Comparison of ENCODE assay signal across 16 cellular contexts in genomic region chr2:229732897-229733296, GRCh38. TPM values are rescaled to one million over a fixed set of nuclear protein-coding genes. Genes with fewer than 3 reads are reported as not detected.
DNase-seq lines count a peak whose midpoint lies in the region; ATAC-seq, FAIRE-seq and TF ChIP-seq lines count a peak whose summit lies in the region.
"Had no signal": no experiment of that assay in that cellular context is flagged by ENCODE, and none has a peak within 500 bp of the region (broad histone marks: within the 10 kb centered on the region; RNA-seq: fewer than 3 reads in every experiment).

No MANE protein-coding gene starts in this region.

- H2AK5ac ChIP-seq in H1 (ENCODE audit: low read depth, low read length) = peak overlapping the region; percentile 99

- H2BK20ac ChIP-seq in H1 (ENCODE audit: low read length) = peak overlapping the region; percentile 100

- TF ChIP-seq CTCF in GM23338 (conservative IDR thresholded peaks at IDR 0.05; ENCODE audit: low read depth in 2 of 2) = no peak
- TF ChIP-seq CTCF in H1 (IDR thresholded peaks at IDR 0.05; ENCODE audit: control extremely low read depth in 1 of 3, insufficient read depth in 1 of 3, low read depth in 1 of 3, low read length in 3 of 3) = no peak
- TF ChIP-seq CTCF in activated CD8-positive, alpha-beta T cell treated with anti-CD3 and anti-CD28 coated beads for 36 hours (IDR thresholded peaks at IDR 0.05) = no peak

- 0 out of 2 replicates have a peak, but pooled peaks cover 4% of the 10 kb centered on the region for H3F3A ChIP-seq in GM23338 (replicated peaks; ENCODE audit: low read depth)

- no peaks in the 10 kb centered on the region for H3K79me1 ChIP-seq in H1 (ENCODE audit: low read depth, low read length)

- CTCF ChIA-PET in H1 (lab: Charles Lee; ENCODE audit: partially characterized antibody) = no interaction called here
- CTCF ChIA-PET in activated CD8-positive, alpha-beta T cell treated with anti-CD3 and anti-CD28 coated beads for 36 hours (lab: Charles Lee) = no interaction called here

- H3K27ac ChIP-seq in GM23338 (ENCODE audit: low read depth) (peak overlapping the region; percentile 90), H1 (ENCODE audit: low read depth, low read length) (no peak overlapping the region)
- H3K27ac ChIP-seq: A549, C4-2B, KMS-11 had no signal

- H3K18ac ChIP-seq in H1 (ENCODE audit: extremely low read depth, low read length) = peak overlapping the region; percentile 39; the same call in 1 of the 2 replicates

- no peak overlapping the region for H3K4ac ChIP-seq in H1 (replicated peaks; ENCODE audit: insufficient read length, low read depth, low read length)

- peaks cover 6% of the 10 kb centered on the region; the same call in 1 of the 2 replicates for H3K9me2 ChIP-seq in GM23338 (ENCODE audit: insufficient read depth)

- POLR2A ChIA-PET in H1 (lab: Charles Lee; ENCODE audit: partially characterized antibody) = no interaction called here
- POLR2A ChIA-PET in activated CD8-positive, alpha-beta T cell treated with anti-CD3 and anti-CD28 coated beads for 36 hours (lab: Charles Lee) = no interaction called here

- H3K4me1 Mint-ChIP-seq in GM23338 = peaks cover 25% of the 10 kb centered on the region
- no peaks in the 10 kb centered on the region for H3K4me1 Mint-ChIP-seq in activated CD8-positive, alpha-beta T cell treated with anti-CD3 and anti-CD28 coated beads for 36 hours (ENCODE audit: low read depth)
- H3K4me1 Mint-ChIP-seq in stimulated activated effector memory CD8-positive, alpha-beta T cell treated with anti-CD3 and anti-CD28 coated beads, Interleukin-12 subunit alpha, Interleukin-12 subunit beta, amount 100 ng/mL, for 72 hours = no peaks in the 10 kb centered on the region

- H3K4me1 ChIP-seq in GM23338 (ENCODE audit: insufficient read depth) (peaks cover 13% of the 10 kb centered on the region), H1 (replicated peaks in 1 of 4; ENCODE audit: control insufficient read depth in 3 of 4, insufficient read depth in 4 of 4, low read length in 3 of 4) (peaks cover 4 to 12% (median 8%) of the 10 kb centered on the region in 4 experiments)
- H3K4me1 ChIP-seq: A549 had no signal

- no peaks in the 10 kb centered on the region for H3K27me3 ChIP-seq in GM23338 (ENCODE audit: insufficient read depth)
- 0 out of 7 replicates have a peak, but pooled peaks cover 0 to 2% (median 0%) of the 10 kb centered on the region in 4 experiments for H3K27me3 ChIP-seq in H1 (replicated peaks in 1 of 4; ENCODE audit: control insufficient read depth in 3 of 4, extremely low read depth in 1 of 4, insufficient read depth in 3 of 4, low read length in 3 of 4)

- H3K4me3 Mint-ChIP-seq in GM23338 = no peak overlapping the region
- H3K4me3 Mint-ChIP-seq in activated CD8-positive, alpha-beta T cell treated with anti-CD3 and anti-CD28 coated beads for 36 hours = no peak overlapping the region
- H3K4me3 Mint-ChIP-seq in stimulated activated effector memory CD8-positive, alpha-beta T cell treated with anti-CD3 and anti-CD28 coated beads, Interleukin-12 subunit alpha, Interleukin-12 subunit beta, amount 100 ng/mL, for 72 hours = no peak overlapping the region
- H3K4me3 Mint-ChIP-seq: CD4-positive, alpha-beta T cell had no signal

- 90% methylated on average over 6 of the region's 6 CpGs; no CpG with 5 or more reads in 1 of the 2 experiments for WGBS in H1 (ENCODE audit: extremely low coverage in 1 of 2, insufficient coverage in 1 of 2, insufficient read length in 1 of 2, insufficient replicate concordance in 2 of 2, low coverage in 1 of 2, low lambda C conversion rate in 2 of 2, missing lambda C conversion rate in 1 of 2), 2 experiments

- no peaks in the 10 kb centered on the region for H4K20me1 ChIP-seq in GM23338 (replicated peaks; ENCODE audit: insufficient read depth)
- no peaks in the 10 kb centered on the region for H4K20me1 ChIP-seq in H1 (replicated peaks in 1 of 2; ENCODE audit: control insufficient read depth in 1 of 2, insufficient read depth in 2 of 2, low read length in 2 of 2)

- peak overlapping the region; percentile 22 for H4K91ac ChIP-seq in H1 (replicated peaks; ENCODE audit: insufficient read length, low read length)

- peak overlapping the region; percentile 88 for H2BK5ac ChIP-seq in H1 (ENCODE audit: low read depth, low read length)

- peaks cover 1% of the 10 kb centered on the region for H3K27me3 Mint-ChIP-seq in GM23338 (ENCODE audit: insufficient read depth, low read depth, poor library complexity)
- no peaks in the 10 kb centered on the region for H3K27me3 Mint-ChIP-seq in activated CD8-positive, alpha-beta T cell treated with anti-CD3 and anti-CD28 coated beads for 36 hours

- no peak overlapping the region for H4K5ac ChIP-seq in H1 (ENCODE audit: insufficient read length, low read depth, low read length)

- no peak overlapping the region for H3K23ac ChIP-seq in H1 (ENCODE audit: insufficient read length)

- DNase-seq in GM23338 (ENCODE audit: low spot score) (no peak), HTR-8/SVneo (ENCODE audit: insufficient read length, low spot score) (no peak), H1 (ENCODE audit: low read depth in 1 of 2, low spot score in 2 of 2) (no peak), 8988T (no peak)
- no peak for DNase-seq in activated CD8-positive, alpha-beta T cell treated with anti-CD3 and anti-CD28 coated beads for 36 hours
- DNase-seq in activated naive CD4-positive, alpha-beta T cell treated with anti-CD3 and anti-CD28 coated beads, Interleukin-2, amount 50 U/mL, for 16 hours = no peak
- no peak for DNase-seq in stimulated activated effector memory CD8-positive, alpha-beta T cell treated with anti-CD3 and anti-CD28 coated beads, Interleukin-12 subunit alpha, Interleukin-12 subunit beta, amount 100 ng/mL, for 72 hours (ENCODE audit: low spot score in 2 of 2)
- DNase-seq: AML-193; CD4-positive, alpha-beta T cell; DMS79; GDM1 had no signal

- H3K4me3 ChIP-seq in GM23338 = no peak overlapping the region
- no peak overlapping the region for H3K4me3 ChIP-seq in H1 (ENCODE audit: extremely low read depth in 1 of 4, insufficient read depth in 2 of 4, low read depth in 3 of 4, low read length in 4 of 4)
- H3K4me3 ChIP-seq: A549 had no signal

- H2AFZ ChIP-seq in GM23338 = peak overlapping the region; percentile 0; the same call in 1 of the 2 replicates
- no peak overlapping the region for H2AFZ ChIP-seq in H1 (ENCODE audit: low read length)

- intact Hi-C loops in activated CD8-positive, alpha-beta T cell treated with anti-CD3 and anti-CD28 coated beads for 36 hours (cut with micrococcal nuclease) = no loop called here

- H3K79me2 ChIP-seq in GM23338 (replicated peaks; ENCODE audit: insufficient read depth) = no peaks in the 10 kb centered on the region
- no peaks in the 10 kb centered on the region for H3K79me2 ChIP-seq in H1 (ENCODE audit: control insufficient read depth in 1 of 2, insufficient read depth in 2 of 2, low read length in 2 of 2)

- H2BK120ac ChIP-seq in H1 (replicated peaks; ENCODE audit: low read depth, low read length) = no peak overlapping the region

- peak overlapping the region; percentile 55; the same call in 1 of the 2 replicates for H2BK15ac ChIP-seq in H1 (ENCODE audit: low read length)

- ATAC-seq in GM23338 = no peak
- ATAC-seq in activated CD8-positive, alpha-beta T cell treated with anti-CD3 and anti-CD28 coated beads for 36 hours = no peak
- no peak for ATAC-seq in stimulated activated effector memory CD8-positive, alpha-beta T cell treated with anti-CD3 and anti-CD28 coated beads, Interleukin-12 subunit alpha, Interleukin-12 subunit beta, amount 100 ng/mL, for 72 hours
- ATAC-seq: A549 had no signal

- H3K23me2 ChIP-seq in H1 (ENCODE audit: low read depth, low read length) = peaks cover 4% of the 10 kb centered on the region; the same call in 1 of the 2 replicates

- H4K8ac ChIP-seq in H1 (ENCODE audit: extremely low read depth, insufficient read depth, low read length) = no peak overlapping the region

- TF ChIP-seq POLR2A in H1 (IDR thresholded peaks at IDR 0.05; ENCODE audit: control extremely low read depth in 1 of 2, low read depth in 2 of 2, low read length in 2 of 2) = no peak

- H3K56ac ChIP-seq in H1 (replicated peaks; ENCODE audit: insufficient read length, low read depth, low read length) = no peak overlapping the region

- peak overlapping the region; percentile 99 for H2BK12ac ChIP-seq in H1 (ENCODE audit: low read depth, low read length)

- TF ChIP-seq RAD21 in H1 (IDR thresholded peaks at IDR 0.05 in 1 of 2, conservative IDR thresholded peaks at IDR 0.05 in 1 of 2; ENCODE audit: low read depth in 2 of 2, low read length in 2 of 2) = no peak

- peak overlapping the region; percentile 34; the same call in 1 of the 2 replicates for H3K27ac Mint-ChIP-seq in GM23338
- no peak overlapping the region for H3K27ac Mint-ChIP-seq in activated CD8-positive, alpha-beta T cell treated with anti-CD3 and anti-CD28 coated beads for 36 hours
- no peak overlapping the region for H3K27ac Mint-ChIP-seq in stimulated activated effector memory CD8-positive, alpha-beta T cell treated with anti-CD3 and anti-CD28 coated beads, Interleukin-12 subunit alpha, Interleukin-12 subunit beta, amount 100 ng/mL, for 72 hours
- H3K27ac Mint-ChIP-seq: CD4-positive, alpha-beta T cell had no signal

- H3K14ac ChIP-seq in H1 (ENCODE audit: insufficient read length) = no peak overlapping the region

- peaks cover 20% of the 10 kb centered on the region for H3K9me3 Mint-ChIP-seq in GM23338
- H3K9me3 Mint-ChIP-seq in activated CD8-positive, alpha-beta T cell treated with anti-CD3 and anti-CD28 coated beads for 36 hours = peaks cover 8% of the 10 kb centered on the region
- peaks cover 11% of the 10 kb centered on the region for H3K9me3 Mint-ChIP-seq in stimulated activated effector memory CD8-positive, alpha-beta T cell treated with anti-CD3 and anti-CD28 coated beads, Interleukin-12 subunit alpha, Interleukin-12 subunit beta, amount 100 ng/mL, for 72 hours
- H3K9me3 Mint-ChIP-seq: CD4-positive, alpha-beta T cell had no signal

- H3K9me3 ChIP-seq in H1 (ENCODE audit: insufficient read depth in 2 of 2, low read depth in 1 of 2, low read length in 1 of 2) = peaks cover 9 to 11% of the 10 kb centered on the region in 2 experiments; a peak in 3 of 4 replicates

- H3K36me3 ChIP-seq in GM23338 (ENCODE audit: insufficient read depth) (peaks cover 7% of the 10 kb centered on the region; the same call in 1 of the 2 replicates), H1 (ENCODE audit: control insufficient read depth in 2 of 4, insufficient read depth in 4 of 4, low read length in 3 of 4) (no peaks in the 10 kb centered on the region)

- peaks cover 15% of the 10 kb centered on the region; the same call in 2 of the 3 replicates for H3K36me3 Mint-ChIP-seq in GM23338 (ENCODE audit: low read depth)
- no peaks in the 10 kb centered on the region for H3K36me3 Mint-ChIP-seq in activated CD8-positive, alpha-beta T cell treated with anti-CD3 and anti-CD28 coated beads for 36 hours (ENCODE audit: low read depth)
- H3K36me3 Mint-ChIP-seq in stimulated activated effector memory CD8-positive, alpha-beta T cell treated with anti-CD3 and anti-CD28 coated beads, Interleukin-12 subunit alpha, Interleukin-12 subunit beta, amount 100 ng/mL, for 72 hours = no peaks in the 10 kb centered on the region

- no peak overlapping the region for H3K9ac ChIP-seq in H1 (replicated peaks in 1 of 4; ENCODE audit: extremely low read depth in 1 of 4, low read depth in 3 of 4, low read length in 3 of 4)
- H3K9ac ChIP-seq: KMS-11 had no signal

- peak overlapping the region; percentile 6; the same call in 1 of the 2 replicates for H3K4me2 ChIP-seq in GM23338
- no peak overlapping the region; a peak in 1 of 4 replicates for H3K4me2 ChIP-seq in H1 (ENCODE audit: insufficient read depth in 1 of 2, low read depth in 2 of 2, low read length in 2 of 2)
- H3K4me2 ChIP-seq: A549, KMS-11 had no signal

- FAIRE-seq in HTR-8/SVneo (lab: Jason Lieb, UNC) = peak; percentile 90
- no peak for FAIRE-seq in H1 (lab: Jason Lieb, UNC)
- FAIRE-seq: A549, D721Med had no signal

- TF ChIP-seq EP300 in H1 (IDR thresholded peaks at IDR 0.05; ENCODE audit: borderline replicate concordance in 1 of 2, low read depth in 2 of 2, low read length in 2 of 2) = no peak

RNA-seq across cellular contexts. Expression of gene DNER, which starts 18.5 kb away (rescaled TPM):
- total RNA-seq in GM23338 (2014; rRNA removed; shearing (Covaris generic)) = 7.1 and 8.8 TPM in 2 replicates
- polyA plus RNA-seq in GM23338 (2016; fragmentation: Nextera tagmentation; extraction: Ambion mirVana) = 4.7 and 5.6 TPM in 2 replicates
- total RNA-seq in H1 (2021; fragmentation: NEBNext Ultra II Directional; extraction: Animal tissue kit (Norgen Biotek cat#: 25700)) = 14.6 and 16.3 TPM in 2 replicates
- polyA plus RNA-seq in H1 (2011; rRNA removed) = 6.8 and 7.7 TPM in 2 replicates
- 6.6 TPM for polyA plus RNA-seq in H1 (2011; cell fraction: cytosol; rRNA removed)
- polyA plus RNA-seq in H1 (2011; cell fraction: nucleus; rRNA removed) = 10.0 TPM
- 8.5 to 10.0 TPM (median 9.2 TPM) in 4 replicates for polyA plus RNA-seq in H1 (2012, experiment 1 of 2)
- polyA plus RNA-seq in H1 (2012, experiment 2 of 2) = 4.5 TPM
- 11.9 TPM for polyA plus RNA-seq in H1 (2013, experiment 1 of 2)
- polyA plus RNA-seq in H1 (2013, experiment 2 of 2) = 12.6 TPM
- 9.4 and 13.4 TPM in 2 replicates for polyA minus RNA-seq in H1 (2011; rRNA and poly(A)+ RNA removed)
- 7.3 TPM for polyA minus RNA-seq in H1 (2011; cell fraction: cytosol; rRNA and poly(A)+ RNA removed)
- polyA minus RNA-seq in H1 (2011; cell fraction: nucleus; rRNA and poly(A)+ RNA removed) = 7.0 TPM
- not detected for total RNA-seq in activated CD8-positive, alpha-beta T cell treated with anti-CD3 and anti-CD28 coated beads for 36 hours
- total RNA-seq: Caco-2; CD4-positive, alpha-beta T cell had no signal
